8 cellular contexts compared by ENCODE assay signal in genomic region chr17:56913000-56913866, GRCh38. TPM values are rescaled to one million over a fixed set of nuclear protein-coding genes. Genes with fewer than 3 reads are reported as not detected.
DNase-seq lines count a peak whose midpoint lies in the region; ATAC-seq, FAIRE-seq and TF ChIP-seq lines count a peak whose summit lies in the region.

No MANE protein-coding gene starts in this region.

- H3K36me3 ChIP-seq in MG63 = peaks cover 42% of the 10 kb centered on the region
- no peaks in the 10 kb centered on the region for H3K36me3 ChIP-seq in right atrium auricular region

- H3K27me3 ChIP-seq in MG63 = no peaks in the 10 kb centered on the region
- no peaks in the 10 kb centered on the region for H3K27me3 ChIP-seq in right atrium auricular region

- DNase-seq in NCI-H1417 (lab: John Stamatoyannopoulos, UW) = peak; percentile 65 to 92 (median 86)
- DNase-seq in NCI-H1417 treated with DMSO at 0.1 percent for 48 hours (lab: John Stamatoyannopoulos, UW) = no peak
- DNase-seq in H54 (ENCODE audit: insufficient read length, low spot score) = peak; percentile 46
- DNase-seq in MG63 = no peak
- no peak for DNase-seq in activated naive CD4-positive, alpha-beta T cell treated with anti-CD3 and anti-CD28 coated beads, Interleukin-2, amount 50 U/mL, for 72 hours (ENCODE audit: low spot score in 2 of 2)
- DNase-seq in right atrium auricular region (ENCODE audit: low spot score) = no peak
- no peak for DNase-seq in skeletal muscle cell (ENCODE audit: low read depth)
- no peak for DNase-seq in EL

- no peak for TF ChIP-seq POLR2A in H54 (IDR thresholded peaks at IDR 0.05; ENCODE audit: low read depth, low read length)

- ATAC-seq in activated naive CD4-positive, alpha-beta T cell treated with anti-CD3 and anti-CD28 coated beads, Interleukin-2, amount 50 U/mL, for 72 hours = peak; percentile 38 to 39

- H3K27ac ChIP-seq in right atrium auricular region = peak overlapping the region; percentile 83 to 86

- H3K27ac Mint-ChIP-seq in activated naive CD4-positive, alpha-beta T cell treated with anti-CD3 and anti-CD28 coated beads, Interleukin-2, amount 50 U/mL, for 72 hours = peak overlapping the region; percentile 95 to 99

- H3K9me3 Mint-ChIP-seq in activated naive CD4-positive, alpha-beta T cell treated with anti-CD3 and anti-CD28 coated beads, Interleukin-2, amount 50 U/mL, for 72 hours = peaks cover 3 to 7% of the 10 kb centered on the region in 2 donors

- H3K36me3 Mint-ChIP-seq in activated naive CD4-positive, alpha-beta T cell treated with anti-CD3 and anti-CD28 coated beads, Interleukin-2, amount 50 U/mL, for 72 hours = peaks cover 37 to 72% of the 10 kb centered on the region in 2 donors

- peaks cover 0 to 58% of the 10 kb centered on the region in 2 donors for H3K4me1 ChIP-seq in right atrium auricular region

- FAIRE-seq in H54 (lab: Jason Lieb, UNC) = no peak

- H3K4me3 ChIP-seq in MG63 (peak overlapping the region; percentile 93), right atrium auricular region (peak overlapping the region; percentile 77 to 83), skeletal muscle cell (ENCODE audit: low read depth, low read length) (peak overlapping the region; percentile 75)

- no peak for TF ChIP-seq CTCF in right atrium auricular region (IDR thresholded peaks at IDR 0.05)

- peaks cover 7% of the 10 kb centered on the region for H3K9me3 ChIP-seq in MG63
- H3K9me3 ChIP-seq in right atrium auricular region = no peaks in the 10 kb centered on the region

RNA-seq across cellular contexts. Expression of gene TRIM25, which starts 0.6 kb away (rescaled TPM):
- 12.3 and 13.6 TPM in 2 replicates for total RNA-seq in MG63 (2014; rRNA removed; shearing (Covaris generic); ENCODE audit: low replicate concordance)
- total RNA-seq in activated naive CD4-positive, alpha-beta T cell treated with anti-CD3 and anti-CD28 coated beads, Interleukin-2, amount 50 U/mL, for 72 hours = 100 to 1,000 TPM; 139 to 215 TPM
- total RNA-seq in right atrium auricular region = 10 to 100 TPM in 1 of 2 donors, 1 to 10 TPM in 1; 7.5 to 17.6 TPM

RNA-seq across cellular contexts. Expression of gene COIL, which starts 47.6 kb away (rescaled TPM):
- total RNA-seq in MG63 (2014; rRNA removed; shearing (Covaris generic); ENCODE audit: low replicate concordance) = 14.2 and 19.3 TPM in 2 replicates
- 10 to 100 TPM; 22.6 to 26.1 TPM for total RNA-seq in activated naive CD4-positive, alpha-beta T cell treated with anti-CD3 and anti-CD28 coated beads, Interleukin-2, amount 50 U/mL, for 72 hours
- 1 to 10 TPM; 7.3 to 7.9 TPM for total RNA-seq in right atrium auricular region

Comparison
In these comparisons a context has a peak if more than half of its experiments do, and no peak if none do; other contexts are left out.
1. DNase-seq: peak in NCI-H1417 (3 of 3) and H54 (single experiment); none in NCI-H1417 treated with DMSO at 0.1 percent for 48 hours (single experiment), MG63 (single experiment), activated naive CD4-positive, alpha-beta T cell treated with anti-CD3 and anti-CD28 coated beads, Interleukin-2, amount 50 U/mL, for 72 hours (0 of 2), right atrium auricular region (single experiment), skeletal muscle cell (single experiment) and EL (single experiment).
2. Peak in every context shown above with its lines, with median percentiles within 50 percentile points of each other: H3K4me3 ChIP-seq.